ENCODE assay signal across 2 cellular contexts in the genomic region with DNA sequence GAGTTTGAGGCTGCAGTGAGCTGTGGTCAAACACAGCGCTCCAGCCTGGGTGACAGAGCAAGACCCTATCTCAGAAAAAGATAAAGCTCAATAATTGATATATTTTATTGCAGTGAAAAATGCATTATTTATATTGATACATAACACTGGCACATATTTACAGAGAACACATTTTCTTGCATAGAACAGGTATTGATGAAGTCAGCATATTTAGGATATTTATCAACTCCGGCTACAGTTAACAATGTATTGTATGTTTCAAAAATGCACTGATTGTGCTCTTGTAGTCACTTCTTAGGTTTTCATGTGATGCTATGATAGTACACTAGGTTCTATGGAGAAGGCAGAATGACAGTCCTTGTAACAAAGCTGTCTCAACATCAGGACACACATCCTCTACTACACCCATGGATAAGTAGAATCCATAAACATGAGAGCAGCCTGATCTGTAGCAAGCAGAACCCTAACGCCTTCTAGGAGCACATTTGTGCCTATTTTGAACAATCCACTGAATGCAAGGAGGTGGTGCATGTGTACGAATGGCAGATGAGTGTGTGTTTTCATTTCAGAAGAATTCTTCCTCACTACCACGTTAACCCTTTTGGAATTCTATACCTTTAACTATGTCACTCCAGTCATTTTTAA.
TF ChIP-seq lines count a peak whose summit lies in the region.

No MANE protein-coding gene starts in this region.

TF ChIP-seq in K562, 482 proteins besides CTCF, POLR2A, EP300 and RAD21:
- TF ChIP-seq MAFK (IDR thresholded peaks at IDR 0.05; ENCODE audit: low read length), result peak; percentile 17; the same call in 1 of the 2 replicates
- peak; percentile 22; the same call in 1 of the 2 replicates for TF ChIP-seq ZNF316 (IDR thresholded peaks at IDR 0.05)
- peak; percentile 41; the same call in 1 of the 2 replicates for TF ChIP-seq MAFF (IDR thresholded peaks at IDR 0.05; ENCODE audit: low read length)
- TF ChIP-seq TCF7L2 (IDR thresholded peaks at IDR 0.05; ENCODE audit: low read depth, low read length), result no peak
- no peak for TF ChIP-seq RBM14 (IDR thresholded peaks at IDR 0.05; ENCODE audit: borderline replicate concordance, insufficient read depth, low read depth, low read length)

TF ChIP-seq in H1, 55 proteins besides CTCF, POLR2A, EP300 and RAD21:
- TF ChIP-seq MAFK (IDR thresholded peaks at IDR 0.05; ENCODE audit: low read depth, low read length), result peak; percentile 4; the same call in 1 of the 2 replicates
- TF ChIP-seq PHF8 (conservative IDR thresholded peaks at IDR 0.05; ENCODE audit: low read depth, low read length), result no peak
